ENCODE assay signal across 8 cellular contexts in the genomic region with DNA sequence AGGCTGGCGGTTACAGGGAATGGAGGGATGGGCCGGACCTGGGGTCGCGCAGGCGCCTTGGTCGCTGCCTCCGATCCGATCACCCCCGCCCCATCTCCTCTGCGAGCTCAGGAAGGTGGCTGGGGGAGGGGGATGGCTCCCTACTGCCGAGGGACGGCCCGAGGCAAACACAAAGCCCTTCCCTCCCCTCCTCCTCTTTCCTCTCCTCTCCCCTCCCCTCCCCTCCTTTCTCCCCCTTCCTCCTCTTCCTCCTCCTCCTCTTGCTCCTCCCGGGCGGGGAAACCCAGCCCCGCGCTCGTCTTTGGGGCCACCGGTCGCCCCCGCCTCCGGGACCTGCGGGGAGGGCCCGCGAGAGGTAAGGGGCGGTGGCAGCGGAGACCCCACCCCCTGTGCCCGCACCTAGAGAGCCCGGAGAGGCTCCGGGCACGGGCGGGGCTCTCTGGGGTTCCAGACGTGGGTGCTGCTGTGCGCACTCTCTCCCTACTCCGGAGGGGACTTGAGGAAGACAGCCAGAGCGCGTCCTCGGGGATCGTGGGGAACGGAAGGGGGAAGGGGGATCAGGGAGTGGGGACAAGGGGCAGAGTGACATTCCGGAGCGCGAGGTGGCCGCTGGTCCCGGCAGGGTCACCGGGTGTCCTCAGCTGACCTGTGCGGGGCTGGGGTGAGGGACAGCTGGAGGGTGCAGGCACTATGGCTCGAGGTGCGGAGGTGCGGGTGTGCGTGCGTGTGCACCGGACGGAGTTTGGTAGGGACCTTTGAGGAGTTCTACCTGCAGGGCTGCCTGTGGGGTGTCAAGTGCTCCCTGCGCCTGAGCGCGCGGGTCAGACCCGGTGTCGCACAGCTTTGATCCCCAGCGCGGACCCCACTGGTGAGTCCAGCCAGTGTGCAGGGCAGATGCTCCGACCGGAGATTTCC. TPM values are rescaled to one million over a fixed set of nuclear protein-coding genes. Genes with fewer than 3 reads are reported as not detected.
DNase-seq lines count a peak whose midpoint lies in the region; ATAC-seq and TF ChIP-seq lines count a peak whose summit lies in the region.

A gene with protein sequence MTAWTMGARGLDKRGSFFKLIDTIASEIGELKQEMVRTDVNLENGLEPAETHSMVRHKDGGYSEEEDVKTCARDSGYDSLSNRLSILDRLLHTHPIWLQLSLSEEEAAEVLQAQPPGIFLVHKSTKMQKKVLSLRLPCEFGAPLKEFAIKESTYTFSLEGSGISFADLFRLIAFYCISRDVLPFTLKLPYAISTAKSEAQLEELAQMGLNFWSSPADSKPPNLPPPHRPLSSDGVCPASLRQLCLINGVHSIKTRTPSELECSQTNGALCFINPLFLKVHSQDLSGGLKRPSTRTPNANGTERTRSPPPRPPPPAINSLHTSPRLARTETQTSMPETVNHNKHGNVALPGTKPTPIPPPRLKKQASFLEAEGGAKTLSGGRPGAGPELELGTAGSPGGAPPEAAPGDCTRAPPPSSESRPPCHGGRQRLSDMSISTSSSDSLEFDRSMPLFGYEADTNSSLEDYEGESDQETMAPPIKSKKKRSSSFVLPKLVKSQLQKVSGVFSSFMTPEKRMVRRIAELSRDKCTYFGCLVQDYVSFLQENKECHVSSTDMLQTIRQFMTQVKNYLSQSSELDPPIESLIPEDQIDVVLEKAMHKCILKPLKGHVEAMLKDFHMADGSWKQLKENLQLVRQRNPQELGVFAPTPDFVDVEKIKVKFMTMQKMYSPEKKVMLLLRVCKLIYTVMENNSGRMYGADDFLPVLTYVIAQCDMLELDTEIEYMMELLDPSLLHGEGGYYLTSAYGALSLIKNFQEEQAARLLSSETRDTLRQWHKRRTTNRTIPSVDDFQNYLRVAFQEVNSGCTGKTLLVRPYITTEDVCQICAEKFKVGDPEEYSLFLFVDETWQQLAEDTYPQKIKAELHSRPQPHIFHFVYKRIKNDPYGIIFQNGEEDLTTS (plus strand): TSS at position 286 of the 915 bp plus-strand sequence. CDS start 131,344 bp downstream, outside the sequence.

- H3K9me3 Mint-ChIP-seq in CD14-positive monocyte (no peaks in the 10 kb centered on the region), endodermal cell (no peaks in the 10 kb centered on the region)

- H3K4me3 ChIP-seq in endodermal cell (ENCODE audit: low read length) (peak within 1 kb of the TSS; percentile 85), right lobe of liver (peak within 1 kb of the TSS; percentile 58 to 88 (median 66))

- H3K27ac Mint-ChIP-seq in CD14-positive monocyte, result peak within 1 kb of the TSS; percentile 89 to 98 (median 96)
- H3K27ac Mint-ChIP-seq in endodermal cell, result peak within 1 kb of the TSS; percentile 95

- H3K4me1 ChIP-seq in endodermal cell (ENCODE audit: control insufficient read depth, insufficient read depth, low read length) (peaks cover 4% of the 10 kb centered on the region), right lobe of liver (peaks cover 0 to 24% (median 10%) of the 10 kb centered on the region in 4 donors)

- peak; percentile 86 for DNase-seq in CD14-positive monocyte (ENCODE audit: low spot score)
- peak; percentile 98 for DNase-seq in HuH-7.5 (ENCODE audit: low spot score)
- DNase-seq in RWPE1 (ENCODE audit: low spot score), result peak; percentile 94
- DNase-seq in endodermal cell, result peak; percentile 98
- DNase-seq in right lobe of liver, result peak; percentile 91 to 93 (median 91)
- peak; percentile 5 for DNase-seq in stimulated activated naive CD8-positive, alpha-beta T cell treated with anti-CD3 and anti-CD28 coated beads, Interleukin-15, Interleukin-2, amounts not matched to agents 100 U/mL and 50 U/mL, for 24 hours

- H3K27me3 ChIP-seq in endodermal cell (ENCODE audit: control insufficient read depth, insufficient read depth, low read length, poor library complexity, severe bottlenecking) (no peaks in the 10 kb centered on the region), right lobe of liver (no peaks in the 10 kb centered on the region)

- intact Hi-C loops in CD14-positive monocyte (cut with micrococcal nuclease) (loop anchor here in 1 of 2 donors (5.0 kb wide), 1 partner anchor 61 kb away; no protein-coding TSS in a partner anchor), right lobe of liver (cut with DNase I) (no loop called here)

- H3K27ac ChIP-seq in RWPE1 (peak within 1 kb of the TSS; percentile 92), endodermal cell (ENCODE audit: low read depth, low read length) (peak within 1 kb of the TSS; percentile 91), right lobe of liver (peak within 1 kb of the TSS; percentile 78 to 90 (median 84))

- peaks cover 3 to 8% (median 4%) of the 10 kb centered on the region in 3 donors for H3K27me3 Mint-ChIP-seq in CD14-positive monocyte (ENCODE audit: low read depth in 3 of 3)
- H3K27me3 Mint-ChIP-seq in endodermal cell (ENCODE audit: insufficient read depth), result peaks cover 32% of the 10 kb centered on the region

- ATAC-seq in right lobe of liver (peak; percentile 75 to 88 (median 80)), HG03196 (IDR thresholded peaks at IDR 0.05; ENCODE audit: unreplicated experiment) (no peak), HG03095 (IDR thresholded peaks at IDR 0.05; ENCODE audit: unreplicated experiment) (no peak)
- no peak for ATAC-seq in stimulated activated naive CD8-positive, alpha-beta T cell treated with anti-CD3 and anti-CD28 coated beads, Interleukin-15, Interleukin-2, amounts not matched to agents 100 U/mL and 50 U/mL, for 24 hours

- H3K4me3 Mint-ChIP-seq in CD14-positive monocyte (peak within 1 kb of the TSS; percentile 94 to 98), endodermal cell (peak within 1 kb of the TSS; percentile 96)

- CTCF ChIA-PET in RWPE1 (lab: Yijun Ruan, JAX), result interaction anchor here (0.7 to 1.0 kb wide), 2 partner anchors 65 to 70 kb away, joined by 3 read pairs; no protein-coding TSS in a partner anchor

- H3K9me3 ChIP-seq in endodermal cell (ENCODE audit: control insufficient read depth, low read length) (no peaks in the 10 kb centered on the region), right lobe of liver (no peaks in the 10 kb centered on the region)

- peak within 1 kb of the TSS; percentile 86 for H3K9ac ChIP-seq in endodermal cell (ENCODE audit: extremely low read depth, low read length, poor library complexity, severe bottlenecking)

- WGBS in endodermal cell (ENCODE audit: insufficient coverage in 1 of 2, insufficient read length in 1 of 2), 2 experiments, result 0% methylated on average over 3 to 59 of the region's 64 CpGs
- 1% methylated on average over 20 of the region's 64 CpGs for WGBS in right lobe of liver (ENCODE audit: insufficient coverage, low coverage, low lambda C conversion rate, missing lambda C conversion rate)

- POLR2A ChIA-PET in RWPE1 (lab: Yijun Ruan, JAX; ENCODE audit: low non-redundant PET), result interaction anchor here (0.6 to 1.0 kb wide), 2 partner anchors 61 to 66 kb away, joined by 3 to 4 read pairs; no protein-coding TSS in a partner anchor

- no peaks in the 10 kb centered on the region for H3K36me3 ChIP-seq in endodermal cell (ENCODE audit: control insufficient read depth, insufficient read depth, low read length)
- no peaks in the 10 kb centered on the region for H3K36me3 ChIP-seq in right lobe of liver

- H3K36me3 Mint-ChIP-seq in CD14-positive monocyte, result peaks cover 17 to 28% of the 10 kb centered on the region in 2 donors
- H3K36me3 Mint-ChIP-seq in endodermal cell (ENCODE audit: low read depth), result peaks cover 3% of the 10 kb centered on the region

- peaks cover 36% of the 10 kb centered on the region for H3K4me1 Mint-ChIP-seq in CD14-positive monocyte
- H3K4me1 Mint-ChIP-seq in endodermal cell, result peaks cover 22% of the 10 kb centered on the region

- TF ChIP-seq POLR2A in right lobe of liver (IDR thresholded peaks at IDR 0.05), result peak; percentile 38

- no peak for TF ChIP-seq CTCF in CD14-positive monocyte (IDR thresholded peaks at IDR 0.05)
- TF ChIP-seq CTCF in RWPE1 (conservative IDR thresholded peaks at IDR 0.05; ENCODE audit: low read depth), result no peak
- TF ChIP-seq CTCF in endodermal cell (conservative IDR thresholded peaks at IDR 0.05), result no peak
- TF ChIP-seq CTCF in right lobe of liver (IDR thresholded peaks at IDR 0.05), result no peak

RNA-seq across cellular contexts. Expression of the gene that starts here (rescaled TPM):
- 10 to 100 TPM in 1 of 2 donors, 1 to 10 TPM in 1; 5.6 to 15.4 TPM for polyA plus RNA-seq in CD14-positive monocyte
- total RNA-seq in endodermal cell, result 10 to 100 TPM; 17.0 to 19.6 TPM
- polyA plus RNA-seq in endodermal cell (2013, experiment 1 of 2), result 15.3 TPM
- 15.4 TPM for polyA plus RNA-seq in endodermal cell (2013, experiment 2 of 2)
- 10 to 100 TPM in 4 of 6 experiments, 1 to 10 TPM in 2; 7.0 to 37.7 (median 13.8) TPM for total RNA-seq in right lobe of liver

Comparison
In these comparisons a context has a peak if more than half of its experiments do, and no peak if none do; other contexts are left out.
1. DNase-seq: peak in every context shown above with its lines; median percentile 98 in HuH-7.5; 98 in endodermal cell; 94 in RWPE1; 91 in right lobe of liver; 86 in CD14-positive monocyte; 5 in stimulated activated naive CD8-positive, alpha-beta T cell treated with anti-CD3 and anti-CD28 coated beads, Interleukin-15, Interleukin-2, amounts not matched to agents 100 U/mL and 50 U/mL, for 24 hours.
2. ATAC-seq: peak in right lobe of liver (4 of 4); none in stimulated activated naive CD8-positive, alpha-beta T cell treated with anti-CD3 and anti-CD28 coated beads, Interleukin-15, Interleukin-2, amounts not matched to agents 100 U/mL and 50 U/mL, for 24 hours (single experiment), HG03196 (single experiment) and HG03095 (single experiment).
3. Peak in every context shown above with its lines, with median percentiles within 50 percentile points of each other: H3K27ac ChIP-seq.